Comparison of ENCODE assay signal across 2 cellular contexts in the genomic region with DNA sequence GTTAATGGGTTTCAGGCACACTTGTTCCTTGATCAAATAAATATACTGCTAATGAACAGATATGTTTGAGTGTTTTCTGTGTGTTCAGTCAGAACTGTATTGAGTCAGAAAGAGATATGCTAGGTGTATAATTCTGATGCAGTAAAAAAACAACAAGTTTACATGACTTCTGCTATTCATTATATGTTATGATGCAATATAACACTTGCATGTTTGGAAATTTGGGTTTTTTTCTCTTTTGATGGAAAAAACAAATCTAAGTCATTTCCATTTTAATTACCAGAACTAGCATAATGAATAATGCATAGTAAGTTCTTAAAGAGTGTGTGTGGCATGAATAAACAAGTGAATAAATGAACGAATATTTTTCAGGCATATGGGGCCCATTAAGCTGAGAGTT.
TF ChIP-seq lines count a peak whose summit lies in the region.

No MANE protein-coding gene starts in this region.

TF ChIP-seq in IMR-90, 13 proteins besides CTCF, POLR2A, EP300 and RAD21 (continued from another document):
- no peak for TF ChIP-seq BHLHE40 (IDR thresholded peaks at IDR 0.05; ENCODE audit: low read depth, low read length)
- TF ChIP-seq SMC3 (IDR thresholded peaks at IDR 0.05; ENCODE audit: low read depth, low read length): no peak
- peak; percentile 31; the same call in 1 of the 2 replicates for TF ChIP-seq CEBPB (IDR thresholded peaks at IDR 0.05; ENCODE audit: low read depth, low read length)
- TF ChIP-seq, protein P1, sequence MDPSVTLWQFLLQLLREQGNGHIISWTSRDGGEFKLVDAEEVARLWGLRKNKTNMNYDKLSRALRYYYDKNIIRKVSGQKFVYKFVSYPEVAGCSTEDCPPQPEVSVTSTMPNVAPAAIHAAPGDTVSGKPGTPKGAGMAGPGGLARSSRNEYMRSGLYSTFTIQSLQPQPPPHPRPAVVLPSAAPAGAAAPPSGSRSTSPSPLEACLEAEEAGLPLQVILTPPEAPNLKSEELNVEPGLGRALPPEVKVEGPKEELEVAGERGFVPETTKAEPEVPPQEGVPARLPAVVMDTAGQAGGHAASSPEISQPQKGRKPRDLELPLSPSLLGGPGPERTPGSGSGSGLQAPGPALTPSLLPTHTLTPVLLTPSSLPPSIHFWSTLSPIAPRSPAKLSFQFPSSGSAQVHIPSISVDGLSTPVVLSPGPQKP (IDR thresholded peaks at IDR 0.05; ENCODE audit: borderline replicate concordance, low read depth, low read length): no peak

TF ChIP-seq in K562, 482 proteins besides CTCF, POLR2A, EP300 and RAD21:
- no peak for TF ChIP-seq CEBPG (CRISPR knock-in tag; IDR thresholded peaks at IDR 0.05)
- peak in 1 of 2 experiments; percentile 58; a peak in 1 of 4 replicates for TF ChIP-seq CEBPG (tag; conservative IDR thresholded peaks at IDR 0.05 in 1 of 2, IDR thresholded peaks at IDR 0.05 in 1 of 2)
- TF ChIP-seq FOXA1 (IDR thresholded peaks at IDR 0.05; ENCODE audit: borderline replicate concordance): no peak
